In genomic region chr2:190159453-190159852, GRCh38 we compare ENCODE assay signal across 12 cellular contexts.
A peak's percentile ranks its signal among the peaks of the same experiment; 100 is the strongest.
DNase-seq lines count a peak whose midpoint lies in the region; ATAC-seq and TF ChIP-seq lines count a peak whose summit lies in the region.
"Had no signal": no experiment of that assay in that cellular context is flagged by ENCODE, and none has a peak within 500 bp of the region (broad histone marks: within the 10 kb centered on the region; RNA-seq: fewer than 3 reads in every experiment).

No MANE protein-coding gene starts in this region.

- H3K27ac ChIP-seq in suprapubic skin (peak overlapping the region; percentile 67), ovary (no peak overlapping the region), A673 (ENCODE audit: low read depth, low read length, poor library complexity, severe bottlenecking) (no peak overlapping the region)

- POLR2A ChIA-PET in A673 (lab: Charles Lee; ENCODE audit: low non-redundant PET): no interaction called here

- intact Hi-C loops in left colon (cut with DNase I, micrococcal nuclease) (no loop called here), ovary (cut with DNase I) (no loop called here), A673 (cut with micrococcal nuclease; ENCODE audit: unreplicated experiment) (no loop called here)

- H3K36me3 ChIP-seq in MG63 (no peaks in the 10 kb centered on the region), suprapubic skin (no peaks in the 10 kb centered on the region), ovary (no peaks in the 10 kb centered on the region), A673 (ENCODE audit: insufficient read depth, low read length, poor library complexity, severe bottlenecking) (no peaks in the 10 kb centered on the region)

- TF ChIP-seq POLR2A in suprapubic skin (IDR thresholded peaks at IDR 0.05) (no peak), ovary (IDR thresholded peaks at IDR 0.05) (no peak)

- H3K27me3 ChIP-seq in MG63: no peaks in the 10 kb centered on the region
- no peaks in the 10 kb centered on the region for H3K27me3 ChIP-seq in suprapubic skin
- no peaks in the 10 kb centered on the region for H3K27me3 ChIP-seq in ovary
- no peaks in the 10 kb centered on the region for H3K27me3 ChIP-seq in A673 (replicated peaks; ENCODE audit: insufficient read depth, low read depth, low read length, poor library complexity)

- DNase-seq in MG63 (peak; percentile 56), epithelial cell of esophagus (ENCODE audit: low read depth) (peak; percentile 67), left colon (no peak), suprapubic skin (ENCODE audit: low spot score in 2 of 2) (no peak), ovary (no peak), A673 (ENCODE audit: low spot score) (no peak)
- no peak for DNase-seq in activated CD4-positive, alpha-beta T cell treated with anti-CD3 and anti-CD28 coated beads, Interleukin-2, amount 50 U/mL, for 4 hours
- DNase-seq: COR-L47, GOT3, NCI-H69, occipital lobe had no signal

- no TSS peak for BruUV-seq in A673 (replicated peaks; lab: Mats Ljungman, UMichigan)

- ATAC-seq in left colon (peak; percentile 23), HG03342 (IDR thresholded peaks at IDR 0.05; ENCODE audit: unreplicated experiment) (no peak)

- TF ChIP-seq CTCF in epithelial cell of esophagus (IDR thresholded peaks at IDR 0.05; ENCODE audit: insufficient read depth, low read depth, low read length, missing control alignments) (no peak), suprapubic skin (IDR thresholded peaks at IDR 0.05) (no peak), ovary (IDR thresholded peaks at IDR 0.05) (no peak), A673 (conservative IDR thresholded peaks at IDR 0.05; ENCODE audit: low read depth, low read length) (no peak)

- H3K4me1 ChIP-seq in suprapubic skin (peaks cover 19% of the 10 kb centered on the region), ovary (ENCODE audit: insufficient read depth) (no peaks in the 10 kb centered on the region), A673 (ENCODE audit: insufficient read depth, low read length, poor library complexity, severe bottlenecking) (no peaks in the 10 kb centered on the region)

- H3K9me3 ChIP-seq in MG63 (no peaks in the 10 kb centered on the region), suprapubic skin (no peaks in the 10 kb centered on the region), ovary (no peaks in the 10 kb centered on the region), A673 (ENCODE audit: low read depth, low read length, poor library complexity, severe bottlenecking) (no peaks in the 10 kb centered on the region)

- CTCF ChIA-PET in A673 (lab: Charles Lee): no interaction called here

- TF ChIP-seq EP300 in suprapubic skin (IDR thresholded peaks at IDR 0.05) (no peak), ovary (IDR thresholded peaks at IDR 0.05) (no peak)

- WGBS in suprapubic skin: 30% methylated on average over 3 of the region's 3 CpGs
- 60 to 75% (median 73%) methylated on average over 3 of the region's 3 CpGs for WGBS in ovary, 3 donors

- no peak overlapping the region for H3K4me3 ChIP-seq in MG63
- H3K4me3 ChIP-seq in epithelial cell of esophagus (ENCODE audit: low read length): no peak overlapping the region
- no peak overlapping the region for H3K4me3 ChIP-seq in suprapubic skin
- no peak overlapping the region for H3K4me3 ChIP-seq in ovary
- no peak overlapping the region for H3K4me3 ChIP-seq in A673 (ENCODE audit: low read depth, low read length, poor library complexity, severe bottlenecking)

Comparison
In these comparisons a context has a peak if more than half of its experiments do, and no peak if none do; other contexts are left out.
1. DNase-seq: peak in MG63 (single experiment) and epithelial cell of esophagus (single experiment); none in left colon (0 of 2), suprapubic skin (0 of 2), activated CD4-positive, alpha-beta T cell treated with anti-CD3 and anti-CD28 coated beads, Interleukin-2, amount 50 U/mL, for 4 hours (0 of 2), ovary (0 of 5) and A673 (single experiment).